Comparison of ENCODE assay signal across 8 cellular contexts in genomic region chr11:73393479-73394415, GRCh38. TPM values are rescaled to one million over a fixed set of nuclear protein-coding genes. Genes with fewer than 3 reads are reported as not detected.
DNase-seq lines count a peak whose midpoint lies in the region; ATAC-seq and TF ChIP-seq lines count a peak whose summit lies in the region.

No MANE protein-coding gene starts in this region.

- no peak overlapping the region for H3K4me3 ChIP-seq in mesendoderm (ENCODE audit: low read length)

- POLR2A ChIA-PET in activated CD4-positive, alpha-beta memory T cell treated with anti-CD3 and anti-CD28 coated beads for 36 hours (lab: Charles Lee), result interaction anchor here (0.5 to 2.3 kb wide), 3 partner anchors 17 to 514 kb away, joined by 3 to 12 read pairs (median 6); no protein-coding TSS in a partner anchor

- no peak overlapping the region for H2AFZ ChIP-seq in H9 (ENCODE audit: low read length)

- H3K36me3 Mint-ChIP-seq in H9 (ENCODE audit: insufficient read depth in 1 of 3, low read depth in 3 of 3), result peaks cover 0 to 3% (median 0%) of the 10 kb centered on the region in 3 experiments; a peak in 2 of 7 replicates
- H3K36me3 Mint-ChIP-seq in activated CD4-positive, alpha-beta memory T cell treated with anti-CD3 and anti-CD28 coated beads for 36 hours, result peaks cover 10% of the 10 kb centered on the region

- no peak overlapping the region for H2BK120ac ChIP-seq in H9 (ENCODE audit: low read depth, low read length, poor library complexity, severe bottlenecking)
- H2BK120ac ChIP-seq in mesendoderm (ENCODE audit: low read depth, low read length), result no peak overlapping the region

- H3K27me3 Mint-ChIP-seq in H9 (ENCODE audit: low read depth), result peaks cover 2% of the 10 kb centered on the region
- H3K27me3 Mint-ChIP-seq in activated CD4-positive, alpha-beta memory T cell treated with anti-CD3 and anti-CD28 coated beads for 36 hours, result no peaks in the 10 kb centered on the region

- H3K4me3 Mint-ChIP-seq in H9, result no peak overlapping the region
- no peak overlapping the region for H3K4me3 Mint-ChIP-seq in activated CD4-positive, alpha-beta memory T cell treated with anti-CD3 and anti-CD28 coated beads for 36 hours

- no peak overlapping the region for H4K5ac ChIP-seq in H9 (ENCODE audit: insufficient read length, low read depth, low read length)
- no peak overlapping the region for H4K5ac ChIP-seq in mesendoderm (ENCODE audit: low read length)

- H2BK12ac ChIP-seq in H9 (ENCODE audit: insufficient read length, low read depth, low read length), result no peak overlapping the region

- no peak overlapping the region for H3K14ac ChIP-seq in H9 (ENCODE audit: insufficient read depth, low read length)

- H3K27ac ChIP-seq in H9 (ENCODE audit: insufficient read length, low read depth, low read length) (no peak overlapping the region), mesendoderm (ENCODE audit: low read depth, low read length) (no peak overlapping the region)

- ATAC-seq in HG03095 (IDR thresholded peaks at IDR 0.05; ENCODE audit: unreplicated experiment), result no peak

- WGBS in H9 (ENCODE audit: extremely low coverage, insufficient read length, low lambda C conversion rate), result no CpG with 5 or more reads among the region's 16 CpGs
- no CpG with 5 or more reads among the region's 16 CpGs for WGBS in mesendoderm (ENCODE audit: extremely low coverage, insufficient coverage, low lambda C conversion rate)

- peaks cover 10% of the 10 kb centered on the region in 2 experiments for H3K4me1 Mint-ChIP-seq in H9
- H3K4me1 Mint-ChIP-seq in activated CD4-positive, alpha-beta memory T cell treated with anti-CD3 and anti-CD28 coated beads for 36 hours (ENCODE audit: low read depth), result no peaks in the 10 kb centered on the region

- H3K27ac Mint-ChIP-seq in H9, result no peak overlapping the region
- no peak overlapping the region for H3K27ac Mint-ChIP-seq in activated CD4-positive, alpha-beta memory T cell treated with anti-CD3 and anti-CD28 coated beads for 36 hours

- H3K79me2 ChIP-seq in H9 (ENCODE audit: insufficient read depth, low read length) (no peaks in the 10 kb centered on the region), mesendoderm (ENCODE audit: control insufficient read depth, insufficient read depth, low read length) (no peaks in the 10 kb centered on the region)

- DNase-seq in C1 segment of cervical spinal cord (lab: John Stamatoyannopoulos, UW) (peak in 9 of 14 donors; percentile 14 to 63 (median 43)), H9 (peak; percentile 86), NCI-H69 (lab: John Stamatoyannopoulos, UW) (peak; percentile 81), mesendoderm (peak; percentile 87)
- peak; percentile 75 for DNase-seq in activated CD4-positive, alpha-beta memory T cell treated with anti-CD3 and anti-CD28 coated beads for 36 hours
- DNase-seq in effector CD8-positive, alpha-beta T cell (lab: John Stamatoyannopoulos, UW), result peak; percentile 50
- DNase-seq in stimulated activated CD8-positive, alpha-beta memory T cell treated with anti-CD3 and anti-CD28 coated beads, Interleukin-2, amount 100 ng/mL, for 1 hour (ENCODE audit: low read depth in 2 of 2), result peak; percentile 26 to 38

- intact Hi-C loops in activated CD4-positive, alpha-beta memory T cell treated with anti-CD3 and anti-CD28 coated beads for 36 hours (cut with micrococcal nuclease), result loop anchor here (1.0 to 5.0 kb wide), 2 partner anchors 42 to 86 kb away; partner anchors contain the start of gene ARHGEF17

- H3K79me1 ChIP-seq in H9 (ENCODE audit: insufficient read depth, low read depth, low read length, poor library complexity, severe bottlenecking) (no peaks in the 10 kb centered on the region), mesendoderm (ENCODE audit: low read length) (no peaks in the 10 kb centered on the region)

- H3K36me3 ChIP-seq in mesendoderm (ENCODE audit: control insufficient read depth, insufficient read depth, low read length), result no peaks in the 10 kb centered on the region

- H3K4ac ChIP-seq in H9 (ENCODE audit: low read depth, low read length) (no peak overlapping the region), mesendoderm (ENCODE audit: low read depth, low read length) (no peak overlapping the region)

- H3K23ac ChIP-seq in H9 (ENCODE audit: insufficient read length, low read depth, low read length) (no peak overlapping the region), mesendoderm (ENCODE audit: low read length) (no peak overlapping the region)

- peak; percentile 89 for TF ChIP-seq CTCF in H9 (conservative IDR thresholded peaks at IDR 0.05)

- H3K56ac ChIP-seq in H9 (ENCODE audit: insufficient read length, low read depth, low read length) (no peak overlapping the region), mesendoderm (ENCODE audit: low read length) (no peak overlapping the region)

- H2BK15ac ChIP-seq in H9 (ENCODE audit: low read depth, low read length), result no peak overlapping the region
- no peak overlapping the region for H2BK15ac ChIP-seq in mesendoderm (replicated peaks; ENCODE audit: low read depth)

- H4K20me1 ChIP-seq in H9 (ENCODE audit: control insufficient read depth, insufficient read depth, insufficient read length), result no peaks in the 10 kb centered on the region

- no peaks in the 10 kb centered on the region for H3K9me3 ChIP-seq in H9 (ENCODE audit: control insufficient read depth, low read depth, low read length)

- no peak overlapping the region for H3T11ph ChIP-seq in H9 (ENCODE audit: low read length)

- H3K9ac ChIP-seq in H9 (ENCODE audit: extremely low read depth, insufficient read length, low read length) (no peak overlapping the region), mesendoderm (ENCODE audit: low read length) (no peak overlapping the region)

- no peaks in the 10 kb centered on the region for H3K9me3 Mint-ChIP-seq in H9
- H3K9me3 Mint-ChIP-seq in activated CD4-positive, alpha-beta memory T cell treated with anti-CD3 and anti-CD28 coated beads for 36 hours, result no peaks in the 10 kb centered on the region

- H3K4me2 ChIP-seq in H9 (ENCODE audit: insufficient read depth, insufficient read length, low read length), result no peak overlapping the region
- no peak overlapping the region for H3K4me2 ChIP-seq in mesendoderm (ENCODE audit: low read length)

- H3K23me2 ChIP-seq in H9 (ENCODE audit: insufficient read length, low read depth, low read length, poor library complexity, severe bottlenecking), result no peaks in the 10 kb centered on the region

- H3K27me3 ChIP-seq in H9 (ENCODE audit: insufficient read depth, low read length), result no peaks in the 10 kb centered on the region
- no peaks in the 10 kb centered on the region for H3K27me3 ChIP-seq in mesendoderm (ENCODE audit: insufficient read depth, low read length, poor library complexity)

- no peak overlapping the region for H4K91ac ChIP-seq in H9 (ENCODE audit: insufficient read length, low read depth, low read length)

- H4K8ac ChIP-seq in H9 (replicated peaks; ENCODE audit: insufficient read length, low read depth, low read length) (no peak overlapping the region), mesendoderm (ENCODE audit: low read depth, low read length) (no peak overlapping the region)

- H3K4me1 ChIP-seq in H9 (ENCODE audit: insufficient read depth, low read length) (no peaks in the 10 kb centered on the region), mesendoderm (ENCODE audit: control insufficient read depth, low read depth, low read length) (no peaks in the 10 kb centered on the region)

- H3K18ac ChIP-seq in H9 (ENCODE audit: insufficient read length, low read depth, low read length), result no peak overlapping the region
- H3K18ac ChIP-seq in mesendoderm (ENCODE audit: low read length), result no peak overlapping the region

- CTCF ChIA-PET in activated CD4-positive, alpha-beta memory T cell treated with anti-CD3 and anti-CD28 coated beads for 36 hours (lab: Charles Lee), result interaction anchor here (0.6 to 3.2 kb wide), 17 partner anchors 9 to 267 kb away, joined by 3 to 108 read pairs (median 4); partner anchors contain the start of gene ARHGEF17

- no peak overlapping the region for H2AK5ac ChIP-seq in H9 (ENCODE audit: insufficient read length, low read length)
- no peak overlapping the region for H2AK5ac ChIP-seq in mesendoderm (ENCODE audit: low read length)

- H2BK5ac ChIP-seq in H9 (ENCODE audit: insufficient read length, low read length) (no peak overlapping the region), mesendoderm (ENCODE audit: low read length) (no peak overlapping the region)

- H2BK20ac ChIP-seq in H9 (ENCODE audit: low read depth, low read length, poor library complexity, severe bottlenecking), result no peak overlapping the region

RNA-seq across cellular contexts. Expression of gene RELT, which starts 17.5 kb away (rescaled TPM):
- total RNA-seq in H9 (2021), result 10.2 TPM in 2 replicates
- 10 to 100 TPM; 18.5 to 18.9 TPM for total RNA-seq in activated CD4-positive, alpha-beta memory T cell treated with anti-CD3 and anti-CD28 coated beads for 36 hours
- polyA plus RNA-seq in mesendoderm (2013, experiment 1 of 2), result 2.8 TPM
- polyA plus RNA-seq in mesendoderm (2013, experiment 2 of 2), result 3.0 TPM

Comparison
In these comparisons a context has a peak if more than half of its experiments do, and no peak if none do; other contexts are left out.
1. DNase-seq: peak in every context shown above with its lines; median percentile 87 in mesendoderm; 86 in H9; 81 in NCI-H69; 75 in activated CD4-positive, alpha-beta memory T cell treated with anti-CD3 and anti-CD28 coated beads for 36 hours; 50 in effector CD8-positive, alpha-beta T cell; 43 in C1 segment of cervical spinal cord; 32 in stimulated activated CD8-positive, alpha-beta memory T cell treated with anti-CD3 and anti-CD28 coated beads, Interleukin-2, amount 100 ng/mL, for 1 hour.